Comparison of ENCODE assay signal across 1 cellular context in genomic region chr1:12464028-12464427, GRCh38.
TF ChIP-seq lines count a peak whose summit lies in the region.

No MANE protein-coding gene starts in this region.

TF ChIP-seq in IMR-90, 13 proteins besides CTCF, POLR2A, EP300 and RAD21 (continued from another document):
- TF ChIP-seq USF2 (IDR thresholded peaks at IDR 0.05; ENCODE audit: low read depth, low read length) (no peak), CEBPB (IDR thresholded peaks at IDR 0.05; ENCODE audit: low read depth, low read length) (no peak), MAZ (IDR thresholded peaks at IDR 0.05; ENCODE audit: borderline replicate concordance, low read depth, low read length) (no peak), MXI1 (IDR thresholded peaks at IDR 0.05; ENCODE audit: borderline replicate concordance, low read depth, low read length) (no peak), MAFK (IDR thresholded peaks at IDR 0.05; ENCODE audit: low read depth, low read length) (no peak), ELK1 (IDR thresholded peaks at IDR 0.05; ENCODE audit: borderline replicate concordance, low read depth, low read length) (no peak), RFX5 (IDR thresholded peaks at IDR 0.05; ENCODE audit: low read depth, low read length) (no peak)
